20 cellular contexts compared by ENCODE assay signal in genomic region chr22:34760276-34761008, GRCh38.
"Had no signal": no experiment of that assay in that cellular context is flagged by ENCODE, and none has a peak within 500 bp of the region (broad histone marks: within the 10 kb centered on the region; RNA-seq: fewer than 3 reads in every experiment).

No MANE protein-coding gene starts in this region.

- H3K9me3 Mint-ChIP-seq: stimulated activated memory B cell treated with anti-CD40 and anti-IgM and Interleukin-4, amounts not matched to agents 10 μg/mL and 1 μg/mL and 100 μg/mL, for 72 hours had no signal

- H3K9me3 ChIP-seq: neutrophil, SJSA1, spleen, tibial artery had no signal

- H3K27ac Mint-ChIP-seq: activated naive CD8-positive, alpha-beta T cell treated with anti-CD3 and anti-CD28 coated beads, Interleukin-2, amount 10 ng/mL, durations not matched to agents 7 days and 5 days; effector memory CD8-positive, alpha-beta T cell; naive thymus-derived CD4-positive, alpha-beta T cell; stimulated activated memory B cell treated with anti-CD40 and anti-IgM and Interleukin-4, amounts not matched to agents 10 μg/mL and 1 μg/mL and 100 μg/mL, for 72 hours had no signal

- H3K36me3 ChIP-seq: esophagus muscularis mucosa, neutrophil, SJSA1, spleen, tibial artery had no signal

- H3K4me3 Mint-ChIP-seq: activated naive CD8-positive, alpha-beta T cell treated with anti-CD3 and anti-CD28 coated beads, Interleukin-2, amount 10 ng/mL, durations not matched to agents 7 days and 5 days; effector memory CD8-positive, alpha-beta T cell; naive thymus-derived CD4-positive, alpha-beta T cell; stimulated activated memory B cell treated with anti-CD40 and anti-IgM and Interleukin-4, amounts not matched to agents 10 μg/mL and 1 μg/mL and 100 μg/mL, for 72 hours had no signal

- H3K36me3 Mint-ChIP-seq: activated naive CD8-positive, alpha-beta T cell treated with anti-CD3 and anti-CD28 coated beads, Interleukin-2, amount 10 ng/mL, durations not matched to agents 7 days and 5 days; naive thymus-derived CD4-positive, alpha-beta T cell; stimulated activated memory B cell treated with anti-CD40 and anti-IgM and Interleukin-4, amounts not matched to agents 10 μg/mL and 1 μg/mL and 100 μg/mL, for 72 hours had no signal

- DNase-seq: activated CD4-positive, alpha-beta T cell treated with anti-CD3 and anti-CD28 coated beads, Interleukin-2, amount 50 U/mL, for 48 hours; activated gamma-delta T cell; activated naive CD8-positive, alpha-beta T cell treated with anti-CD3 and anti-CD28 coated beads, Interleukin-2, amount 10 ng/mL, durations not matched to agents 7 days and 5 days; activated T-cell treated with anti-CD3 and anti-CD28 coated beads, Interleukin-2, amount 50 U/mL, for 48 hours; anterior cingulate cortex; caudate nucleus; effector memory CD8-positive, alpha-beta T cell; foreskin fibroblast; head of caudate nucleus; naive thymus-derived CD4-positive, alpha-beta T cell; posterior cingulate gyrus; right cardiac atrium; spleen; stimulated activated CD4-positive, alpha-beta T cell treated with anti-CD3 and anti-CD28 coated beads, Interleukin-1b, Interleukin-23, amount 100 ng/mL, for 48 hours; tibial artery had no signal

- H3K27me3 Mint-ChIP-seq: activated naive CD8-positive, alpha-beta T cell treated with anti-CD3 and anti-CD28 coated beads, Interleukin-2, amount 10 ng/mL, durations not matched to agents 7 days and 5 days; stimulated activated memory B cell treated with anti-CD40 and anti-IgM and Interleukin-4, amounts not matched to agents 10 μg/mL and 1 μg/mL and 100 μg/mL, for 72 hours had no signal

- H3K4me1 ChIP-seq: esophagus muscularis mucosa, SJSA1, spleen had no signal

- H3K27me3 ChIP-seq: neutrophil, SJSA1, tibial artery had no signal

- H3K27ac ChIP-seq: esophagus muscularis mucosa, neutrophil, SJSA1, spleen, tibial artery had no signal

- H3K4me3 ChIP-seq: esophagus muscularis mucosa, SJSA1, spleen, tibial artery had no signal

- H3K4me1 Mint-ChIP-seq: activated naive CD8-positive, alpha-beta T cell treated with anti-CD3 and anti-CD28 coated beads, Interleukin-2, amount 10 ng/mL, durations not matched to agents 7 days and 5 days; naive thymus-derived CD4-positive, alpha-beta T cell; stimulated activated memory B cell treated with anti-CD40 and anti-IgM and Interleukin-4, amounts not matched to agents 10 μg/mL and 1 μg/mL and 100 μg/mL, for 72 hours had no signal

- ATAC-seq: activated CD4-positive, CD25-positive, alpha-beta regulatory T cell treated with anti-CD3 and anti-CD28 coated beads, Interleukin-2, amount 50 U/mL, for 24 hours; effector memory CD8-positive, alpha-beta T cell; naive thymus-derived CD4-positive, alpha-beta T cell; right cardiac atrium; stimulated activated memory B cell treated with anti-CD40 and anti-IgM and Interleukin-4, amounts not matched to agents 10 μg/mL and 1 μg/mL and 100 μg/mL, for 72 hours had no signal
